20 cellular contexts compared by ENCODE assay signal in the genomic region with DNA sequence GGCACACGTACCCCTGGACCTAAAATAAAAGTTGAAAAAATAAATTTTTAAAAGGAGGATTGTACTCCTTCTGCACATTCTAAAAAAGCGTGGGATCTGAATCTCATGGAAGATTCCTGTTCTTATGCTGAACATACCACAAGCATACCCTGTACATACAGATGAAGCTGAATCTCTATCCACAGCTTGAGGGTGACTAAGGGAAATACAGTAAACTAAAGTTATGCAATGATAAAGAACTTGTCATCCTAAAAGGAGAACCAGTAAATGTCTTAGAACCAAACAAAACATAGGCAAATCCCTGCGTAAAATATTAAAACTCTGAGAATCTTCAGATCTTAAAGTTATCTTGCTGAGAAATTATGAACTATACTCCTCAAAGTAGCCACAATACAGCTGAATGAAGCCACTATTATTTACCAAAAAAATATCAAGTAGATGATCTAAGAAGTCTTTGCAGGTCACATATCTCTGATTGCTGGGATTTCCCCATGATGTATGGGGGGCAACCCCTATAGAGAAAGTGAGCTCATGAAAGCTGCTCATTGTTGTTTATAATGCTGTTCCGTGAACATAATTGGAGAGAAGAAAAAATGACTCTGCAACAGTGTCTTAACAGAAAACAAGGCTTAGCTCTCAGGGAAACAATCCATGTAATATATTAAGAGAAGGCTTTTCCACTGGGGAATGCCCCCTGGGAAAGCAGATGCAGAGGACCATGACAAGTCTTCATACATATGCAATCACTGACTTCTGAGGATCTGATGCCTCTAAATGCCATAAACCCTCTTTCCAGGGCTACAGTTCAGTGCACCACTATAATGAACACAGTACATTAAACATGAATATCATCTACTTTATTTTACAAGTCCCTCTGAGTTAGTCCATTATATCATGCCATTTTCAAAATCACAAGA.
DNase-seq lines count a peak whose midpoint lies in the region; ATAC-seq and TF ChIP-seq lines count a peak whose summit lies in the region.
"Had no signal": no experiment of that assay in that cellular context is flagged by ENCODE, and none has a peak within 500 bp of the region (broad histone marks: within the 10 kb centered on the region; RNA-seq: fewer than 3 reads in every experiment).

No MANE protein-coding gene starts in this region.

- DNase-seq in CD1c-positive myeloid dendritic cell (ENCODE audit: extremely low spot score) (peak; percentile 51), RPMI7951 (ENCODE audit: low read depth) (peak; percentile 5), glutamatergic neuron (peak; percentile 32), endothelial cell (ENCODE audit: low spot score) (no peak), NCI-H2107 treated with DMSO at 0.1 percent for 48 hours (lab: John Stamatoyannopoulos, UW; ENCODE audit: unreplicated experiment) (no peak), progenitor cell of endocrine pancreas (ENCODE audit: low spot score, unreplicated experiment) (no peak)
- DNase-seq in NK-92 treated with Interleukin-12 subunit alpha and Interleukin-12 subunit beta, amount 100 ng/mL, for 24 hours (lab: John Stamatoyannopoulos, UW) = no peak
- DNase-seq: activated CD4-positive, alpha-beta T cell treated with anti-CD3 and anti-CD28 coated beads for 48 hours; activated T-cell treated with anti-CD3 and anti-CD28 coated beads for 4 hours; brain microvascular endothelial cell; esophagus squamous epithelium; head of caudate nucleus; HFFc6; NCI-H1105; right lobe of liver; SHP77 had no signal

- H3K27ac Mint-ChIP-seq in glutamatergic neuron (ENCODE audit: unreplicated experiment) (no peak overlapping the region), endothelial cell (ENCODE audit: unreplicated experiment) (no peak overlapping the region), progenitor cell of endocrine pancreas (no peak overlapping the region)
- H3K27ac Mint-ChIP-seq: activated naive CD4-positive, alpha-beta T cell treated with anti-CD3 and anti-CD28 coated beads, Interleukin-2, amount 50 U/mL, for 24 hours; HFFc6; IgD-negative memory B cell; T-helper 2 cell treated with Interferon-gamma antibody and Interleukin-4, amounts not matched to agents 5 μg/mL and 100 μg/mL, for 36 hours had no signal

- H3K4me3 Mint-ChIP-seq in glutamatergic neuron (ENCODE audit: unreplicated experiment) = peak overlapping the region; percentile 7
- no peak overlapping the region for H3K4me3 Mint-ChIP-seq in endothelial cell (ENCODE audit: unreplicated experiment)
- no peak overlapping the region for H3K4me3 Mint-ChIP-seq in progenitor cell of endocrine pancreas (ENCODE audit: low read depth)
- H3K4me3 Mint-ChIP-seq: activated naive CD4-positive, alpha-beta T cell treated with anti-CD3 and anti-CD28 coated beads, Interleukin-2, amount 50 U/mL, for 24 hours; HFFc6; IgD-negative memory B cell; T-helper 2 cell treated with Interferon-gamma antibody and Interleukin-4, amounts not matched to agents 5 μg/mL and 100 μg/mL, for 36 hours had no signal

- ATAC-seq in HG03354 (IDR thresholded peaks at IDR 0.05; ENCODE audit: poor library complexity, severe bottlenecking, unreplicated experiment) = peak; percentile 46
- ATAC-seq: right lobe of liver had no signal

- H3K36me3 Mint-ChIP-seq in glutamatergic neuron (ENCODE audit: unreplicated experiment) = peaks cover 10% of the 10 kb centered on the region
- peaks cover 12% of the 10 kb centered on the region for H3K36me3 Mint-ChIP-seq in endothelial cell (ENCODE audit: low read depth, unreplicated experiment)
- peaks cover 9% of the 10 kb centered on the region for H3K36me3 Mint-ChIP-seq in progenitor cell of endocrine pancreas (ENCODE audit: insufficient read depth)
- H3K36me3 Mint-ChIP-seq: activated naive CD4-positive, alpha-beta T cell treated with anti-CD3 and anti-CD28 coated beads, Interleukin-2, amount 50 U/mL, for 24 hours; IgD-negative memory B cell had no signal

- peaks cover 3% of the 10 kb centered on the region for H3K27me3 Mint-ChIP-seq in glutamatergic neuron (ENCODE audit: unreplicated experiment)
- no peaks in the 10 kb centered on the region for H3K27me3 Mint-ChIP-seq in endothelial cell (ENCODE audit: unreplicated experiment)
- H3K27me3 Mint-ChIP-seq in progenitor cell of endocrine pancreas = no peaks in the 10 kb centered on the region
- H3K27me3 Mint-ChIP-seq: IgD-negative memory B cell had no signal

- peaks cover 20% of the 10 kb centered on the region for H3K4me1 Mint-ChIP-seq in glutamatergic neuron (ENCODE audit: low read depth, unreplicated experiment)
- peaks cover 20% of the 10 kb centered on the region for H3K4me1 Mint-ChIP-seq in endothelial cell (ENCODE audit: unreplicated experiment)
- H3K4me1 Mint-ChIP-seq in progenitor cell of endocrine pancreas (ENCODE audit: low read depth) = peaks cover 5% of the 10 kb centered on the region
- H3K4me1 Mint-ChIP-seq: activated naive CD4-positive, alpha-beta T cell treated with anti-CD3 and anti-CD28 coated beads, Interleukin-2, amount 50 U/mL, for 24 hours; IgD-negative memory B cell had no signal

- peaks cover 2% of the 10 kb centered on the region for H3K9me3 Mint-ChIP-seq in glutamatergic neuron (ENCODE audit: unreplicated experiment)
- H3K9me3 Mint-ChIP-seq in endothelial cell (ENCODE audit: unreplicated experiment) = no peaks in the 10 kb centered on the region
- no peaks in the 10 kb centered on the region for H3K9me3 Mint-ChIP-seq in progenitor cell of endocrine pancreas (ENCODE audit: low read depth)
- H3K9me3 Mint-ChIP-seq: HFFc6; IgD-negative memory B cell; T-helper 2 cell treated with Interferon-gamma antibody and Interleukin-4, amounts not matched to agents 5 μg/mL and 100 μg/mL, for 36 hours had no signal

- TF ChIP-seq CTCF in glutamatergic neuron (IDR thresholded peaks at IDR 0.05; ENCODE audit: partially characterized antibody, unreplicated experiment) (no peak), endothelial cell (IDR thresholded peaks at IDR 0.05; ENCODE audit: unreplicated experiment) (no peak), progenitor cell of endocrine pancreas (IDR thresholded peaks at IDR 0.05; ENCODE audit: unreplicated experiment) (no peak)

Comparison
In these comparisons a context has a peak if more than half of its experiments do, and no peak if none do; other contexts are left out.
1. DNase-seq: peak in CD1c-positive myeloid dendritic cell (single experiment), RPMI7951 (single experiment) and glutamatergic neuron (single experiment); none in NK-92 treated with Interleukin-12 subunit alpha and Interleukin-12 subunit beta, amount 100 ng/mL, for 24 hours (single experiment), endothelial cell (single experiment), NCI-H2107 treated with DMSO at 0.1 percent for 48 hours (single experiment) and progenitor cell of endocrine pancreas (single experiment).